ENCODE assay signal across 10 cellular contexts in genomic region chr12:91367234-91367849, GRCh38.
DNase-seq lines count a peak whose midpoint lies in the region; ATAC-seq and TF ChIP-seq lines count a peak whose summit lies in the region.
"Had no signal": no experiment of that assay in that cellular context is flagged by ENCODE, and none has a peak within 500 bp of the region (broad histone marks: within the 10 kb centered on the region; RNA-seq: fewer than 3 reads in every experiment).

No MANE protein-coding gene starts in this region.

- DNase-seq in left ventricle myocardium inferior (no peak), heart left ventricle (no peak), fibroblast of villous mesenchyme (ENCODE audit: low read depth) (peak; percentile 48), G401 (ENCODE audit: low spot score) (no peak)
- DNase-seq in NK-92 treated with Interleukin-12 subunit alpha and Interleukin-12 subunit beta, amount 100 ng/mL, for 24 hours (lab: John Stamatoyannopoulos, UW), result no peak
- DNase-seq: MV-4-11; stimulated activated naive CD8-positive, alpha-beta T cell treated with anti-CD3 and anti-CD28 coated beads, Interleukin-15, Interleukin-2, amounts not matched to agents 100 U/mL and 50 U/mL, for 24 hours had no signal

- H3K4me1 ChIP-seq in left ventricle myocardium inferior (no peaks in the 10 kb centered on the region), heart left ventricle (peaks cover 0 to 4% (median 0%) of the 10 kb centered on the region in 12 donors), OCI-LY3 (ENCODE audit: low read length) (peaks cover 10% of the 10 kb centered on the region)

- no peaks in the 10 kb centered on the region for H4K20me1 ChIP-seq in OCI-LY3 (ENCODE audit: insufficient read depth, low read length)

- H3K4me3 ChIP-seq in left ventricle myocardium inferior, result no peak overlapping the region
- H3K4me3 ChIP-seq in heart left ventricle, result no peak overlapping the region
- H3K4me3 ChIP-seq in OCI-LY3 (ENCODE audit: low read length), result no peak overlapping the region
- H3K4me3 ChIP-seq in fibroblast of villous mesenchyme (ENCODE audit: low read depth, low read length), result no peak overlapping the region

- in situ Hi-C loops in G401 (cut with HindIII; ENCODE audit: low sequenced_read_pairs), result no loop called here

- no peaks in the 10 kb centered on the region for H3K79me2 ChIP-seq in OCI-LY3 (ENCODE audit: low read length)

- no peak for TF ChIP-seq POLR2A in heart left ventricle (IDR thresholded peaks at IDR 0.05)
- no peak for TF ChIP-seq POLR2A in GM18505 (IDR thresholded peaks at IDR 0.05; ENCODE audit: borderline replicate concordance, extremely low read depth, insufficient read depth, insufficient read length)

- TF ChIP-seq CTCF in left ventricle myocardium inferior (IDR thresholded peaks at IDR 0.05; ENCODE audit: borderline replicate concordance) (peak; percentile 37), heart left ventricle (IDR thresholded peaks at IDR 0.05) (peak in 6 of 12 donors; percentile 23 to 50 (median 38)), OCI-LY3 (IDR thresholded peaks at IDR 0.05; ENCODE audit: low read depth, low read length) (peak; percentile 71), fibroblast of villous mesenchyme (IDR thresholded peaks at IDR 0.05; ENCODE audit: insufficient read depth, low read depth, low read length) (peak; percentile 55)

- 68 to 79% (median 71%) methylated on average over 2 of the region's 2 CpGs for WGBS in heart left ventricle, 4 donors

- intact Hi-C loops in left ventricle myocardium inferior (cut with micrococcal nuclease) (no loop called here), heart left ventricle (cut with DNase I) (loop anchor here in 1 of 10 donors (10.0 kb wide), 1 partner anchor 1277 kb away; no protein-coding TSS in a partner anchor)

- ATAC-seq in heart left ventricle, result no peak
- ATAC-seq in GM18505 (IDR thresholded peaks at IDR 0.05; ENCODE audit: unreplicated experiment), result no peak
- no peak for ATAC-seq in HG03571 (IDR thresholded peaks at IDR 0.05; ENCODE audit: unreplicated experiment)
- ATAC-seq: stimulated activated naive CD8-positive, alpha-beta T cell treated with anti-CD3 and anti-CD28 coated beads, Interleukin-15, Interleukin-2, amounts not matched to agents 100 U/mL and 50 U/mL, for 24 hours had no signal

- no peak overlapping the region for H3K27ac ChIP-seq in left ventricle myocardium inferior (replicated peaks)
- H3K27ac ChIP-seq in heart left ventricle, result no peak overlapping the region
- H3K27ac ChIP-seq in OCI-LY3 (ENCODE audit: low read length), result no peak overlapping the region

- H2AFZ ChIP-seq in OCI-LY3 (ENCODE audit: low read depth, low read length), result 0 out of 2 replicates have a peak overlapping the region, but pooled peaks have one; percentile 0

- H3K27me3 ChIP-seq in left ventricle myocardium inferior (ENCODE audit: low read depth), result no peaks in the 10 kb centered on the region
- no peaks in the 10 kb centered on the region for H3K27me3 ChIP-seq in heart left ventricle
- H3K27me3 ChIP-seq in OCI-LY3 (ENCODE audit: low read depth, low read length), result no peaks in the 10 kb centered on the region

- H3K9ac ChIP-seq in OCI-LY3 (ENCODE audit: low read length), result no peak overlapping the region

- H3K9me3 ChIP-seq in left ventricle myocardium inferior (replicated peaks) (no peaks in the 10 kb centered on the region), heart left ventricle (no peaks in the 10 kb centered on the region), OCI-LY3 (ENCODE audit: insufficient read depth, low read length) (no peaks in the 10 kb centered on the region)

- H3K4me2 ChIP-seq in OCI-LY3 (ENCODE audit: low read length), result peak overlapping the region; percentile 22; the same call in 1 of the 2 replicates

- H3K36me3 ChIP-seq in left ventricle myocardium inferior (no peaks in the 10 kb centered on the region), heart left ventricle (no peaks in the 10 kb centered on the region), OCI-LY3 (replicated peaks; ENCODE audit: low read depth, low read length) (no peaks in the 10 kb centered on the region)
